Comparison of ENCODE assay signal across 25 cellular contexts in the genomic region with DNA sequence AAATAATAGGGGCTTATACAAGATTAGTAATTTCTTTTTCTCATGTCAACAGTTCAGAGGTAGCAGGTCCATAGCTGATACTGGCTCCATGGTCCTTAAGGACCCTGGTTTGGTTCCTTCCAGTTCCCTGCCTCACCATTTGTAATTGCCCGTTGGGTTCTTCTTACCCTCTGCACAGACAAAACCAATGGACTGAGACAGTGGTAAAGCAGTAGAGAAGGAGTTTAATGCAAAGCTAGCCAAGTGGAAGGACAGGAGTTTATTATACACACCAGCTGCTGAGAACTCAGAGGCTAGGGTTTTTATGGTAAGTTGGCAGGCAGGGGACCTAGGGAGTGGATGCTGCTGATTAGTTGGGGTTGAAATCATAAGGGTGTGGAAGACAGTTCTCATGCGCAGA. TPM values are rescaled to one million over a fixed set of nuclear protein-coding genes. Genes with fewer than 3 reads are reported as not detected.
DNase-seq lines count a peak whose midpoint lies in the region; ATAC-seq and TF ChIP-seq lines count a peak whose summit lies in the region.
"Had no signal": no experiment of that assay in that cellular context is flagged by ENCODE, and none has a peak within 500 bp of the region (broad histone marks: within the 10 kb centered on the region; RNA-seq: fewer than 3 reads in every experiment).

No MANE protein-coding gene starts in this region.

- H2AFZ ChIP-seq in IMR-90 (replicated peaks; ENCODE audit: low read length, poor library complexity) = no peak overlapping the region

- no TSS peak for BruUV-seq in IMR-90 (replicated peaks; lab: Mats Ljungman, UMichigan)

- H3K9me3 ChIP-seq in IMR-90 (ENCODE audit: control insufficient read depth, insufficient read depth, low read length) = no peaks in the 10 kb centered on the region
- H3K9me3 ChIP-seq: SK-N-SH had no signal

- no peak overlapping the region for H3K14ac ChIP-seq in IMR-90 (replicated peaks; ENCODE audit: low read depth, low read length)

- H3K27ac Mint-ChIP-seq in activated naive CD8-positive, alpha-beta T cell = peak overlapping the region; percentile 28
- no peak overlapping the region for H3K27ac Mint-ChIP-seq in activated naive CD8-positive, alpha-beta T cell treated with anti-CD3 and anti-CD28 coated beads for 36 hours
- H3K27ac Mint-ChIP-seq in central memory CD8-positive, alpha-beta T cell (ENCODE audit: low read depth) = peak overlapping the region; percentile 71

- no peak overlapping the region for H2BK20ac ChIP-seq in IMR-90 (ENCODE audit: low read depth, low read length)

- peaks cover 26 to 27% of the 10 kb centered on the region in 2 experiments; a peak in 3 of 4 replicates for H3K79me1 ChIP-seq in IMR-90 (ENCODE audit: low read depth in 1 of 2, low read length in 2 of 2)

- H3K36me3 ChIP-seq in IMR-90 (ENCODE audit: control insufficient read depth, insufficient read depth, low read length) = peaks cover 7% of the 10 kb centered on the region; the same call in 1 of the 2 replicates

- H4K8ac ChIP-seq in IMR-90 (ENCODE audit: low read depth in 2 of 2, low read length in 2 of 2) = no peak overlapping the region

- H4K5ac ChIP-seq in IMR-90 (ENCODE audit: low read depth, low read length) = no peak overlapping the region

- H3K4me1 Mint-ChIP-seq in activated naive CD8-positive, alpha-beta T cell (ENCODE audit: low read depth) = peaks cover 19% of the 10 kb centered on the region
- H3K4me1 Mint-ChIP-seq in activated naive CD8-positive, alpha-beta T cell treated with anti-CD3 and anti-CD28 coated beads for 36 hours = peaks cover 14% of the 10 kb centered on the region
- peaks cover 36% of the 10 kb centered on the region for H3K4me1 Mint-ChIP-seq in central memory CD8-positive, alpha-beta T cell

- no CpG with 5 or more reads among the region's 2 CpGs for WGBS in IMR-90 (ENCODE audit: extremely low coverage in 2 of 2, insufficient read length in 1 of 2), 2 experiments

- no peak overlapping the region for H2AK5ac ChIP-seq in IMR-90 (ENCODE audit: low read depth, low read length)

- H2BK120ac ChIP-seq in IMR-90 (ENCODE audit: low read depth, low read length) = no peak overlapping the region

- H3K4me2 ChIP-seq in IMR-90 (ENCODE audit: low read depth, low read length) = no peak overlapping the region
- H3K4me2 ChIP-seq: SK-N-SH had no signal

- CTCF ChIA-PET in IMR-90 (lab: Yijun Ruan, JAX) = no interaction called here

- H3K4me3 ChIP-seq in IMR-90 (ENCODE audit: insufficient read depth, low read depth, low read length) = no peak overlapping the region

- H3K56ac ChIP-seq in IMR-90 (ENCODE audit: extremely low read depth, insufficient read depth, low read length) = 0 out of 2 replicates have a peak overlapping the region, but pooled peaks have one; percentile 5

- no peak for TF ChIP-seq CTCF in IMR-90 (conservative IDR thresholded peaks at IDR 0.05; ENCODE audit: low read depth, low read length)

- TF ChIP-seq POLR2A in IMR-90 (IDR thresholded peaks at IDR 0.05; ENCODE audit: low read depth, low read length) = no peak

- no peaks in the 10 kb centered on the region for H3K9me3 Mint-ChIP-seq in activated naive CD8-positive, alpha-beta T cell (ENCODE audit: low read depth)
- no peaks in the 10 kb centered on the region for H3K9me3 Mint-ChIP-seq in activated naive CD8-positive, alpha-beta T cell treated with anti-CD3 and anti-CD28 coated beads for 36 hours
- H3K9me3 Mint-ChIP-seq in central memory CD8-positive, alpha-beta T cell = no peaks in the 10 kb centered on the region

- TF ChIP-seq RAD21 in IMR-90 (IDR thresholded peaks at IDR 0.05; ENCODE audit: low read length) = no peak

- H3K9me1 ChIP-seq in IMR-90 (ENCODE audit: insufficient read depth, low read length) = no peaks in the 10 kb centered on the region

- H4K20me1 ChIP-seq in IMR-90 (ENCODE audit: insufficient read depth, low read length) = peaks cover 3% of the 10 kb centered on the region; the same call in 1 of the 2 replicates

- H3K27me3 ChIP-seq in IMR-90 (ENCODE audit: control insufficient read depth, insufficient read depth, low read length) = no peaks in the 10 kb centered on the region

- no peak overlapping the region for H3K27ac ChIP-seq in IMR-90 (ENCODE audit: insufficient read depth, low read length)
- H3K27ac ChIP-seq: HL-60, RWPE1 had no signal

- H3K23ac ChIP-seq in IMR-90 (ENCODE audit: low read depth, low read length) = no peak overlapping the region

- H3K4me1 ChIP-seq in IMR-90 (ENCODE audit: control insufficient read depth, insufficient read depth, low read length) = no peaks in the 10 kb centered on the region

- no peak overlapping the region for H4K91ac ChIP-seq in IMR-90 (ENCODE audit: insufficient read depth, low read depth, low read length)

- no peak overlapping the region for H3K4ac ChIP-seq in IMR-90 (ENCODE audit: low read depth, low read length)

- in situ Hi-C loops in IMR-90 (cut with MboI; ENCODE audit: low sequenced_read_pairs) = no loop called here

- H3K36me3 Mint-ChIP-seq in activated naive CD8-positive, alpha-beta T cell = peaks cover 18% of the 10 kb centered on the region
- peaks cover 51% of the 10 kb centered on the region for H3K36me3 Mint-ChIP-seq in activated naive CD8-positive, alpha-beta T cell treated with anti-CD3 and anti-CD28 coated beads for 36 hours
- peaks cover 38% of the 10 kb centered on the region for H3K36me3 Mint-ChIP-seq in central memory CD8-positive, alpha-beta T cell (ENCODE audit: insufficient read depth)

- H3K4me3 Mint-ChIP-seq in activated naive CD8-positive, alpha-beta T cell = no peak overlapping the region
- H3K4me3 Mint-ChIP-seq in activated naive CD8-positive, alpha-beta T cell treated with anti-CD3 and anti-CD28 coated beads for 36 hours = no peak overlapping the region
- no peak overlapping the region for H3K4me3 Mint-ChIP-seq in central memory CD8-positive, alpha-beta T cell

- H2AK9ac ChIP-seq in IMR-90 (replicated peaks; ENCODE audit: low read depth, low read length, poor library complexity) = peak overlapping the region; percentile 45

- no peak overlapping the region for H3K9ac ChIP-seq in IMR-90 (ENCODE audit: low read depth, low read length)
- H3K9ac ChIP-seq: SK-N-SH had no signal

- POLR2A ChIA-PET in IMR-90 (lab: Charles Lee; ENCODE audit: unreplicated experiment) = no interaction called here

- intact Hi-C loops in IMR-90 (cut with micrococcal nuclease) = no loop called here

- dilution Hi-C loops in IMR-90 (cut with HindIII; ENCODE audit: low sequenced_read_pairs, unreplicated experiment) = no loop called here

- no peak overlapping the region for H2BK5ac ChIP-seq in IMR-90 (ENCODE audit: low read depth, low read length, poor library complexity, severe bottlenecking)

- H3K18ac ChIP-seq in IMR-90 (ENCODE audit: low read depth, low read length) = no peak overlapping the region

- ATAC-seq in IMR-90 (ENCODE audit: low read depth) (no peak), HG02642 (IDR thresholded peaks at IDR 0.05; ENCODE audit: poor library complexity, unreplicated experiment) (no peak)
- ATAC-seq in central memory CD8-positive, alpha-beta T cell (replicated peaks; ENCODE audit: extremely low read depth, poor library complexity, severe bottlenecking) = no peak
- ATAC-seq: HepG2 had no signal

- H2BK15ac ChIP-seq in IMR-90 (ENCODE audit: low read depth, low read length) = no peak overlapping the region

- DNase-seq in activated naive CD8-positive, alpha-beta T cell treated with anti-CD3 and anti-CD28 coated beads for 36 hours = no peak
- DNase-seq in IMR-90 (no peak), SK-N-DZ (ENCODE audit: low spot score) (no peak), GF-D8 (lab: John Stamatoyannopoulos, UW) (no peak)
- DNase-seq in central memory CD8-positive, alpha-beta T cell (ENCODE audit: low spot score in 2 of 2) = no peak
- DNase-seq: AML-193, C1 segment of cervical spinal cord, DMS53, H7, MV-4-11, NCI-H1105 treated with DMSO at 0.1 percent for 48 hours, NCI-H2029 treated with DMSO at 0.1 percent for 48 hours, NCI-H226, NCI-H510A treated with DMSO at 0.1 percent for 48 hours, NCI-H748 treated with DMSO at 0.1 percent for 48 hours, SHP77 treated with DMSO at 0.1 percent for 48 hours, SK-N-SH had no signal

- no peaks in the 10 kb centered on the region for H3K27me3 Mint-ChIP-seq in activated naive CD8-positive, alpha-beta T cell
- no peaks in the 10 kb centered on the region for H3K27me3 Mint-ChIP-seq in activated naive CD8-positive, alpha-beta T cell treated with anti-CD3 and anti-CD28 coated beads for 36 hours
- H3K27me3 Mint-ChIP-seq in central memory CD8-positive, alpha-beta T cell = no peaks in the 10 kb centered on the region

TF ChIP-seq in IMR-90, 13 proteins besides CTCF, POLR2A, EP300 and RAD21:
- no peak for TF ChIP-seq SMC3 (IDR thresholded peaks at IDR 0.05; ENCODE audit: low read depth, low read length)
- no peak for TF ChIP-seq CEBPB (IDR thresholded peaks at IDR 0.05; ENCODE audit: low read depth, low read length)
- TF ChIP-seq RFX5 (IDR thresholded peaks at IDR 0.05; ENCODE audit: low read depth, low read length) = no peak
- TF ChIP-seq MAFK (IDR thresholded peaks at IDR 0.05; ENCODE audit: low read depth, low read length) = no peak
- TF ChIP-seq, protein P1, sequence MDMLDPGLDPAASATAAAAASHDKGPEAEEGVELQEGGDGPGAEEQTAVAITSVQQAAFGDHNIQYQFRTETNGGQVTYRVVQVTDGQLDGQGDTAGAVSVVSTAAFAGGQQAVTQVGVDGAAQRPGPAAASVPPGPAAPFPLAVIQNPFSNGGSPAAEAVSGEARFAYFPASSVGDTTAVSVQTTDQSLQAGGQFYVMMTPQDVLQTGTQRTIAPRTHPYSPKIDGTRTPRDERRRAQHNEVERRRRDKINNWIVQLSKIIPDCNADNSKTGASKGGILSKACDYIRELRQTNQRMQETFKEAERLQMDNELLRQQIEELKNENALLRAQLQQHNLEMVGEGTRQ (IDR thresholded peaks at IDR 0.05; ENCODE audit: low read depth, low read length) = no peak
TF ChIP-seq in IMR-90: peak in this region for 0.

RNA-seq across cellular contexts. Expression of a gene that starts 35.9 kb away (rescaled TPM):
- under 1 TPM; 0.56 to 0.64 TPM for total RNA-seq in activated naive CD8-positive, alpha-beta T cell treated with anti-CD3 and anti-CD28 coated beads for 36 hours
- under 0.01 TPM in 1 of 2 replicates, not detected in the other for total RNA-seq in IMR-90 (2012; rRNA removed)
- polyA plus RNA-seq in IMR-90 (2012; rRNA removed) = not detected in 2 replicates
- not detected in 2 replicates for polyA plus RNA-seq in IMR-90 (2012; cell fraction: cytosol; rRNA removed)
- 0.08 TPM in 1 of 2 replicates, not detected in the other for polyA plus RNA-seq in IMR-90 (2012; cell fraction: nucleus; rRNA removed; ENCODE audit: low replicate concordance)
- not detected in 2 replicates for polyA plus RNA-seq in SK-N-DZ (2014; cell fraction: cytosol; rRNA removed)
- polyA plus RNA-seq in SK-N-DZ (2014; cell fraction: nucleus; rRNA removed) = not detected in 2 replicates
- total RNA-seq: A172, HT-29, M059J had no signal

RNA-seq across cellular contexts. Expression of a gene that starts 36.3 kb away (rescaled TPM):
- 10 to 100 TPM; 86.2 to 90.9 TPM for total RNA-seq in activated naive CD8-positive, alpha-beta T cell treated with anti-CD3 and anti-CD28 coated beads for 36 hours
- 19.5 and 28.9 TPM in 2 replicates for total RNA-seq in IMR-90 (2012; rRNA removed)
- 14.0 and 19.8 TPM in 2 replicates for polyA plus RNA-seq in IMR-90 (2012; rRNA removed)
- 1.8 and 2.6 TPM in 2 replicates for polyA plus RNA-seq in IMR-90 (2012; cell fraction: cytosol; rRNA removed)
- 1.1 and 11.5 TPM in 2 replicates for polyA plus RNA-seq in IMR-90 (2012; cell fraction: nucleus; rRNA removed; ENCODE audit: low replicate concordance)
- 5.6 and 6.1 TPM in 2 replicates for polyA plus RNA-seq in SK-N-DZ (2014; cell fraction: cytosol; rRNA removed)
- polyA plus RNA-seq in SK-N-DZ (2014; cell fraction: nucleus; rRNA removed) = 3.2 and 4.2 TPM in 2 replicates
